ENCODE assay signal across 8 cellular contexts in the genomic region with DNA sequence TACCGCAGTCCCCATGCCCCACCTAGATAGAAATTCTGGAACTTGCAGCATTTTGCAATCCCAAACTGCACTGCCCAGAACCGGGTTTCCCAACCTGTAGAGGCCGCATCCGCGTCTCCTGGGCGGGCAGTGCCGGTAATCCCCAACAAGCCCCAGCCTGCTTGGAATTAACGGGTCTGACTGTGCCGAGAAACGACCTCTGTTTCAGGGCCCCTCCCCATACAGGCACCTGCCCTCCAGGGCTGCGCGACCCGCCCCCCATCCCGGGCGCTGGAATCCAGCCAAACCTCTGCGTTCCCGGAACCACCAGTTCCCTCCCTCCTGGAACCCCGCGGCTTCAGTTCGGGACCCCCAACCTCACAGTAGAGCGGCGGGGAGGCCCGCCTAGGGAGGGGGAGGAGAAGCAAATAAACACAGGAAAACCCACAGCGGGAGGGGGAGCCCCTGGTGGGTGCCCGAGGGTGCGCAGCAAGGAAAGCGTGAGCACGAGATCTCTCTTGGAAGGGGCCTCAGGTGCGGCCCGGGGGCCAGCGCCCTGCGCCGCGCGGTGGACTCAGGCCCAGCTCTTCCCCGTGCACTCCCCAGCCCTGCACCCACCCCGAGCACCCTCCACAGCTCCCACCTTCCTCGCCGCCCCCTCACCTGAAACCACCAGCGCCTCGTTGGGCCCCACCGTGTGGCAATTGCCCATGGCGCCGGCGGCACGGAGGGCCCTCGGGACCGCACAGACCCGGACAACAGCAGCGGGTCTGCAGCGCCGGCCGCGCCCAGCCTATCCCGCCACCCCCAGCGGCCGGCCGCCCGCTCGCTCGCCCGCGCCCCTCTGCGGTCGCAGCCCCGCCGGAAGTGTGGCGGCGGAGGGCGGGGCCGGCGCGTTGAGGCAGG. TPM values are rescaled to one million over a fixed set of nuclear protein-coding genes. Genes with fewer than 3 reads are reported as not detected.
A peak's percentile ranks its signal among the peaks of the same experiment; 100 is the strongest.
DNase-seq lines count a peak whose midpoint lies in the region; ATAC-seq and TF ChIP-seq lines count a peak whose summit lies in the region.

Gene FLOT2 (minus strand): TSS at position 850 of the 885 bp plus-strand sequence. CDS start 159 bp downstream, at position 691.

- DNase-seq in DMS79 treated with DMSO at 0.1 percent for 48 hours (lab: John Stamatoyannopoulos, UW), result peak; percentile 78
- peak; percentile 76 to 86 (median 77) for DNase-seq in Peyer's patch
- peak; percentile 64 for DNase-seq in activated effector memory CD4-positive, alpha-beta T cell treated with Interleukin-2 at 50 U/mL for 16 hours
- DNase-seq in fibroblast of the aortic adventitia (ENCODE audit: low read depth), result peak; percentile 62
- peak in 32 of 49 donors; percentile 16 to 91 (median 48) for DNase-seq in substantia nigra (lab: John Stamatoyannopoulos, UW)

- H3K9ac ChIP-seq in HUES48 (ENCODE audit: low read depth, low read length), result peak within 1 kb of the TSS; percentile 69

- H3K4me1 ChIP-seq in HUES48 (ENCODE audit: control insufficient read depth, insufficient read depth, low read length) (peaks cover 22% of the 10 kb centered on the region), Peyer's patch (peaks cover 0 to 35% (median 30%) of the 10 kb centered on the region in 4 donors), neuron (ENCODE audit: insufficient read depth, low read length) (peaks cover 23% of the 10 kb centered on the region)

- H3K27me3 ChIP-seq in HUES48 (ENCODE audit: control insufficient read depth, insufficient read depth, low read length) (no peaks in the 10 kb centered on the region), Peyer's patch (no peaks in the 10 kb centered on the region), neuron (ENCODE audit: insufficient read depth, low read length) (no peaks in the 10 kb centered on the region)

- peak within 1 kb of the TSS; percentile 42 for H2AFZ ChIP-seq in neuron (ENCODE audit: low read depth, low read length)

- H3K9me3 ChIP-seq in HUES48 (ENCODE audit: control insufficient read depth, insufficient read depth, low read length) (no peaks in the 10 kb centered on the region), Peyer's patch (no peaks in the 10 kb centered on the region), neuron (ENCODE audit: low read length) (no peaks in the 10 kb centered on the region)

- H3K27ac ChIP-seq in HUES48 (ENCODE audit: low read depth, low read length) (peak within 1 kb of the TSS; percentile 88), Peyer's patch (peak within 1 kb of the TSS; percentile 87 to 98 (median 92)), substantia nigra (ENCODE audit: low read depth, low read length, poor library complexity, severe bottlenecking) (peak within 1 kb of the TSS; percentile 79)

- peak in 4 of 6 experiments; percentile 19 to 32 (median 21) for TF ChIP-seq CTCF in Peyer's patch (IDR thresholded peaks at IDR 0.05)
- peak; percentile 53 for TF ChIP-seq CTCF in fibroblast of the aortic adventitia (IDR thresholded peaks at IDR 0.05; ENCODE audit: insufficient read depth, low read length)

- ATAC-seq in HG02884 (IDR thresholded peaks at IDR 0.05; ENCODE audit: unreplicated experiment), result no peak

- peak within 1 kb of the TSS; percentile 80 for H3K4me3 ChIP-seq in HUES48 (ENCODE audit: low read depth, low read length)
- peak within 1 kb of the TSS; percentile 75 to 96 (median 80) for H3K4me3 ChIP-seq in Peyer's patch
- H3K4me3 ChIP-seq in fibroblast of the aortic adventitia (ENCODE audit: low read depth, low read length), result peak within 1 kb of the TSS; percentile 80
- peak within 1 kb of the TSS; percentile 95 for H3K4me3 ChIP-seq in neuron (ENCODE audit: low read length)

- H3K36me3 ChIP-seq in HUES48 (ENCODE audit: control insufficient read depth, insufficient read depth, low read length), result peaks cover 14% of the 10 kb centered on the region
- no peaks in the 10 kb centered on the region for H3K36me3 ChIP-seq in Peyer's patch
- H3K36me3 ChIP-seq in neuron (ENCODE audit: insufficient read depth, low read length), result peaks cover 9% of the 10 kb centered on the region

- peak in 1 of 2 donors; percentile 51 for TF ChIP-seq POLR2A in Peyer's patch (IDR thresholded peaks at IDR 0.05)

RNA-seq across cellular contexts. Expression of gene FLOT2, which starts in this region (rescaled TPM):
- 10 to 100 TPM; 21.7 to 53.6 (median 41.9) TPM for total RNA-seq in Peyer's patch
- 13.0 and 39.9 TPM in 2 replicates for total RNA-seq in fibroblast of the aortic adventitia (ENCODE audit: low replicate concordance)
